37 cellular contexts compared by ENCODE assay signal in genomic region chr13:77596777-77597176, GRCh38.
"Had no signal": no experiment of that assay in that cellular context is flagged by ENCODE, and none has a peak within 500 bp of the region (broad histone marks: within the 10 kb centered on the region; RNA-seq: fewer than 3 reads in every experiment).

No MANE protein-coding gene starts in this region.

- FAIRE-seq: bronchial epithelial cell, TTC549 had no signal

- H3K4me1 ChIP-seq: ascending aorta had no signal

- H3K4me3 Mint-ChIP-seq: activated CD4-positive, alpha-beta memory T cell treated with anti-CD3 and anti-CD28 coated beads, Interleukin-2, amount 10 ng/mL, durations not matched to agents 7 days and 5 days; activated CD4-positive, alpha-beta T cell treated with anti-CD3 and anti-CD28 coated beads for 36 hours; activated CD4-positive, alpha-beta T cell treated with anti-CD3 and anti-CD28 coated beads, Interleukin-2, amount 10 ng/mL, durations not matched to agents 7 days and 5 days; activated CD8-positive, alpha-beta memory T cell treated with anti-CD3 and anti-CD28 coated beads, Interleukin-2, amount 10 ng/mL, durations not matched to agents 7 days and 5 days; activated CD8-positive, alpha-beta T cell treated with anti-CD3 and anti-CD28 coated beads, Interleukin-2, amount 10 ng/mL, durations not matched to agents 7 days and 5 days; activated naive CD4-positive, alpha-beta T cell treated with anti-CD3 and anti-CD28 coated beads, Interleukin-2, amount 10 ng/mL, durations not matched to agents 7 days and 5 days; activated naive CD4-positive, alpha-beta T cell treated with anti-CD3 and anti-CD28 coated beads, Interleukin-2, amount 50 U/mL, for 24 hours; activated naive CD8-positive, alpha-beta T cell; activated naive CD8-positive, alpha-beta T cell treated with anti-CD3 and anti-CD28 coated beads, Interleukin-2, amount 10 ng/mL, durations not matched to agents 7 days and 5 days; activated naive CD8-positive, alpha-beta T cell treated with anti-CD3 and anti-CD28 coated beads, Interleukin-2, amount 50 U/mL, for 24 hours; activated T-cell treated with anti-CD3 and anti-CD28 coated beads, Interleukin-2, amount 50 U/mL, for 24 hours; brain; central memory CD8-positive, alpha-beta T cell; T-helper 1 cell treated with Interleukin-12 subunit alpha and Interleukin-12 subunit beta and Interleukin-4 antibody, amounts not matched to agents 30 μg/mL and 1 μg/mL, for 36 hours; T-helper 2 cell treated with Interferon-gamma antibody and Interleukin-4, amounts not matched to agents 5 μg/mL and 100 μg/mL, for 36 hours had no signal

- H3K4me3 ChIP-seq: ascending aorta, cardiac muscle cell had no signal

- H3K4me1 Mint-ChIP-seq: activated CD4-positive, alpha-beta memory T cell treated with anti-CD3 and anti-CD28 coated beads, Interleukin-2, amount 10 ng/mL, durations not matched to agents 7 days and 5 days; activated CD4-positive, alpha-beta T cell treated with anti-CD3 and anti-CD28 coated beads, Interleukin-2, amount 10 ng/mL, durations not matched to agents 7 days and 5 days; activated CD8-positive, alpha-beta memory T cell treated with anti-CD3 and anti-CD28 coated beads, Interleukin-2, amount 10 ng/mL, durations not matched to agents 7 days and 5 days; activated naive CD4-positive, alpha-beta T cell treated with anti-CD3 and anti-CD28 coated beads, Interleukin-2, amount 10 ng/mL, durations not matched to agents 7 days and 5 days; activated naive CD4-positive, alpha-beta T cell treated with anti-CD3 and anti-CD28 coated beads, Interleukin-2, amount 50 U/mL, for 24 hours; activated naive CD8-positive, alpha-beta T cell treated with anti-CD3 and anti-CD28 coated beads, Interleukin-2, amount 10 ng/mL, durations not matched to agents 7 days and 5 days; activated naive CD8-positive, alpha-beta T cell treated with anti-CD3 and anti-CD28 coated beads, Interleukin-2, amount 50 U/mL, for 24 hours; central memory CD8-positive, alpha-beta T cell had no signal

- H3K27ac ChIP-seq: ascending aorta, cardiac muscle cell, VCaP had no signal

- H3K36me3 ChIP-seq: ascending aorta, cardiac muscle cell had no signal

- ATAC-seq: activated CD4-positive, alpha-beta T cell treated with anti-CD3 and anti-CD28 coated beads for 36 hours; activated CD4-positive, CD25-positive, alpha-beta regulatory T cell treated with anti-CD3 and anti-CD28 coated beads, Interleukin-2, amount 50 U/mL, for 24 hours; activated CD8-positive, alpha-beta memory T cell treated with anti-CD3 and anti-CD28 coated beads, Interleukin-2, amount 10 ng/mL, durations not matched to agents 7 days and 5 days; activated CD8-positive, alpha-beta T cell treated with anti-CD3 and anti-CD28 coated beads, Interleukin-2, amount 10 ng/mL, durations not matched to agents 7 days and 5 days; activated naive CD8-positive, alpha-beta T cell treated with anti-CD3 and anti-CD28 coated beads, Interleukin-2, amount 50 U/mL, for 24 hours had no signal

- H3K27me3 ChIP-seq: ascending aorta, cardiac muscle cell had no signal

- H3K27ac Mint-ChIP-seq: activated CD4-positive, alpha-beta memory T cell treated with anti-CD3 and anti-CD28 coated beads, Interleukin-2, amount 10 ng/mL, durations not matched to agents 7 days and 5 days; activated CD4-positive, alpha-beta T cell treated with anti-CD3 and anti-CD28 coated beads for 36 hours; activated CD4-positive, alpha-beta T cell treated with anti-CD3 and anti-CD28 coated beads, Interleukin-2, amount 10 ng/mL, durations not matched to agents 7 days and 5 days; activated CD8-positive, alpha-beta memory T cell treated with anti-CD3 and anti-CD28 coated beads, Interleukin-2, amount 10 ng/mL, durations not matched to agents 7 days and 5 days; activated CD8-positive, alpha-beta T cell treated with anti-CD3 and anti-CD28 coated beads, Interleukin-2, amount 10 ng/mL, durations not matched to agents 7 days and 5 days; activated naive CD4-positive, alpha-beta T cell treated with anti-CD3 and anti-CD28 coated beads, Interleukin-2, amount 10 ng/mL, durations not matched to agents 7 days and 5 days; activated naive CD4-positive, alpha-beta T cell treated with anti-CD3 and anti-CD28 coated beads, Interleukin-2, amount 50 U/mL, for 24 hours; activated naive CD8-positive, alpha-beta T cell; activated naive CD8-positive, alpha-beta T cell treated with anti-CD3 and anti-CD28 coated beads, Interleukin-2, amount 10 ng/mL, durations not matched to agents 7 days and 5 days; activated naive CD8-positive, alpha-beta T cell treated with anti-CD3 and anti-CD28 coated beads, Interleukin-2, amount 50 U/mL, for 24 hours; activated T-cell treated with anti-CD3 and anti-CD28 coated beads, Interleukin-2, amount 50 U/mL, for 24 hours; activated T-helper 2 cell treated with anti-CD3 and anti-CD28 coated beads, Interferon-gamma antibody, Interleukin-2, Interleukin-4, amounts not matched to agents 10 μg/mL and 5 μg/mL and 100 μg/mL, durations not matched to agents 14 hours and 24 hours and 36 hours; T-helper 1 cell treated with Interleukin-12 subunit alpha and Interleukin-12 subunit beta and Interleukin-4 antibody, amounts not matched to agents 30 μg/mL and 1 μg/mL, for 36 hours; T-helper 2 cell treated with Interferon-gamma antibody and Interleukin-4, amounts not matched to agents 5 μg/mL and 100 μg/mL, for 36 hours had no signal

- DNase-seq: activated CD4-positive, alpha-beta memory T cell treated with anti-CD3 and anti-CD28 coated beads, Interleukin-2, amount 10 ng/mL, durations not matched to agents 7 days and 5 days; activated CD4-positive, alpha-beta T cell treated with anti-CD3 and anti-CD28 coated beads for 1 hour; activated CD4-positive, alpha-beta T cell treated with anti-CD3 and anti-CD28 coated beads for 36 hours; activated CD4-positive, alpha-beta T cell treated with anti-CD3 and anti-CD28 coated beads for 48 hours; activated CD4-positive, alpha-beta T cell treated with anti-CD3 and anti-CD28 coated beads, Interleukin-2, amount 10 ng/mL, durations not matched to agents 7 days and 5 days; activated CD4-positive, alpha-beta T cell treated with anti-CD3 and anti-CD28 coated beads, Interleukin-2, amount 50 U/mL, for 48 hours; activated CD4-positive, CD25-positive, alpha-beta regulatory T cell; activated CD8-positive, alpha-beta memory T cell treated with anti-CD3 and anti-CD28 coated beads for 24 hours; activated CD8-positive, alpha-beta memory T cell treated with anti-CD3 and anti-CD28 coated beads, Interleukin-2, amount 10 ng/mL, durations not matched to agents 7 days and 5 days; activated CD8-positive, alpha-beta memory T cell treated with anti-CD3 and anti-CD28 coated beads, Interleukin-2, amount 50 U/mL, for 48 hours; activated CD8-positive, alpha-beta T cell treated with anti-CD3 and anti-CD28 coated beads, Interleukin-2, amount 10 ng/mL, durations not matched to agents 7 days and 5 days; activated effector memory CD4-positive, alpha-beta T cell treated with Interleukin-2 at 50 U/mL for 16 hours; activated gamma-delta T cell; activated naive CD4-positive, alpha-beta T cell treated with anti-CD3 and anti-CD28 coated beads, Interleukin-2, amount 10 ng/mL, durations not matched to agents 7 days and 5 days; activated naive CD4-positive, alpha-beta T cell treated with Interleukin-2 at 50 U/mL for 16 hours; activated naive CD8-positive, alpha-beta T cell treated with anti-CD3 and anti-CD28 coated beads, Interleukin-2, amount 10 ng/mL, durations not matched to agents 7 days and 5 days; activated naive CD8-positive, alpha-beta T cell treated with anti-CD3 and anti-CD28 coated beads, Interleukin-2, amount 50 U/mL, for 24 hours; activated T-cell treated with anti-CD3 and anti-CD28 coated beads, Interleukin-2, amount 50 U/mL, for 24 hours; activated T-cell treated with anti-CD3 and anti-CD28 coated beads, Interleukin-2, amount 50 U/mL, for 48 hours; amygdala; anterior cingulate cortex; T-helper 1 cell; T-helper 2 cell; T-helper 9 cell had no signal

- H3K36me3 Mint-ChIP-seq: activated CD8-positive, alpha-beta memory T cell treated with anti-CD3 and anti-CD28 coated beads, Interleukin-2, amount 10 ng/mL, durations not matched to agents 7 days and 5 days; activated naive CD4-positive, alpha-beta T cell treated with anti-CD3 and anti-CD28 coated beads, Interleukin-2, amount 10 ng/mL, durations not matched to agents 7 days and 5 days; activated naive CD4-positive, alpha-beta T cell treated with anti-CD3 and anti-CD28 coated beads, Interleukin-2, amount 50 U/mL, for 24 hours; activated naive CD8-positive, alpha-beta T cell; activated naive CD8-positive, alpha-beta T cell treated with anti-CD3 and anti-CD28 coated beads, Interleukin-2, amount 10 ng/mL, durations not matched to agents 7 days and 5 days; brain had no signal

- H3K9me3 ChIP-seq: ascending aorta had no signal

- H3K9me3 Mint-ChIP-seq: activated CD4-positive, alpha-beta memory T cell treated with anti-CD3 and anti-CD28 coated beads, Interleukin-2, amount 10 ng/mL, durations not matched to agents 7 days and 5 days; activated CD4-positive, alpha-beta T cell treated with anti-CD3 and anti-CD28 coated beads, Interleukin-2, amount 10 ng/mL, durations not matched to agents 7 days and 5 days; activated naive CD4-positive, alpha-beta T cell treated with anti-CD3 and anti-CD28 coated beads, Interleukin-2, amount 10 ng/mL, durations not matched to agents 7 days and 5 days; activated naive CD4-positive, alpha-beta T cell treated with anti-CD3 and anti-CD28 coated beads, Interleukin-2, amount 50 U/mL, for 24 hours; activated naive CD8-positive, alpha-beta T cell treated with anti-CD3 and anti-CD28 coated beads, Interleukin-2, amount 10 ng/mL, durations not matched to agents 7 days and 5 days; activated naive CD8-positive, alpha-beta T cell treated with anti-CD3 and anti-CD28 coated beads, Interleukin-2, amount 50 U/mL, for 24 hours; activated T-cell treated with anti-CD3 and anti-CD28 coated beads, Interleukin-2, amount 50 U/mL, for 24 hours; activated T-helper 2 cell treated with anti-CD3 and anti-CD28 coated beads, Interferon-gamma antibody, Interleukin-2, Interleukin-4, amounts not matched to agents 10 μg/mL and 5 μg/mL and 100 μg/mL, durations not matched to agents 14 hours and 24 hours and 36 hours; central memory CD8-positive, alpha-beta T cell; T-helper 1 cell treated with Interleukin-12 subunit alpha and Interleukin-12 subunit beta and Interleukin-4 antibody, amounts not matched to agents 30 μg/mL and 1 μg/mL, for 36 hours; T-helper 2 cell treated with Interferon-gamma antibody and Interleukin-4, amounts not matched to agents 5 μg/mL and 100 μg/mL, for 36 hours had no signal
